Comparison of ENCODE assay signal across 12 cellular contexts in genomic region chr12:4278582-4278939, GRCh38. TPM values are rescaled to one million over a fixed set of nuclear protein-coding genes. Genes with fewer than 3 reads are reported as not detected.
DNase-seq lines count a peak whose midpoint lies in the region; ATAC-seq and TF ChIP-seq lines count a peak whose summit lies in the region.
"Had no signal": no experiment of that assay in that cellular context is flagged by ENCODE, and none has a peak within 500 bp of the region (broad histone marks: within the 10 kb centered on the region; RNA-seq: fewer than 3 reads in every experiment).

No MANE protein-coding gene starts in this region.

- intact Hi-C loops in thyroid gland (cut with DNase I) = loop anchor here (5.0 kb wide), 4 partner anchors 171 to 406 kb away; partner anchors contain the start of gene PARP11
- intact Hi-C loops in posterior vena cava (cut with DNase I) = loop anchor here (5.0 to 10.0 kb wide), 5 partner anchors 174 to 391 kb away; no protein-coding TSS in a partner anchor

- no peak for DNase-seq in activated T-cell treated with anti-CD3 and anti-CD28 coated beads, Interleukin-2, amount 50 U/mL, for 24 hours
- DNase-seq in activated T-cell treated with anti-CD3 and anti-CD28 coated beads for 4 hours (no peak), left kidney (ENCODE audit: low read depth, low spot score) (peak; percentile 22), thyroid gland (peak; percentile 82 to 84), posterior vena cava (ENCODE audit: low spot score) (no peak), OCI-M2 (lab: John Stamatoyannopoulos, UW; ENCODE audit: unreplicated experiment) (no peak)
- DNase-seq in activated naive CD8-positive, alpha-beta T cell treated with anti-CD3 and anti-CD28 coated beads for 36 hours = no peak
- DNase-seq: dermis blood vessel endothelial cell, kidney, NCI-H1930 had no signal

- peak overlapping the region; percentile 100 for H3K27ac Mint-ChIP-seq in activated T-cell treated with anti-CD3 and anti-CD28 coated beads, Interleukin-2, amount 50 U/mL, for 24 hours
- peak overlapping the region; percentile 100 for H3K27ac Mint-ChIP-seq in activated naive CD8-positive, alpha-beta T cell treated with anti-CD3 and anti-CD28 coated beads for 36 hours
- H3K27ac Mint-ChIP-seq: B cell had no signal

- no peak for TF ChIP-seq CTCF in thyroid gland (IDR thresholded peaks at IDR 0.05)

- no peaks in the 10 kb centered on the region for H3K27me3 Mint-ChIP-seq in activated T-cell treated with anti-CD3 and anti-CD28 coated beads, Interleukin-2, amount 50 U/mL, for 24 hours
- no peaks in the 10 kb centered on the region for H3K27me3 Mint-ChIP-seq in activated naive CD8-positive, alpha-beta T cell treated with anti-CD3 and anti-CD28 coated beads for 36 hours
- H3K27me3 Mint-ChIP-seq: B cell had no signal

- H3K9me3 Mint-ChIP-seq in activated T-cell treated with anti-CD3 and anti-CD28 coated beads, Interleukin-2, amount 50 U/mL, for 24 hours = no peaks in the 10 kb centered on the region
- H3K9me3 Mint-ChIP-seq in activated naive CD8-positive, alpha-beta T cell treated with anti-CD3 and anti-CD28 coated beads for 36 hours = no peaks in the 10 kb centered on the region

- 30 to 50% methylated on average over 8 of the region's 8 CpGs for WGBS in thyroid gland, 2 donors

- H3K4me3 Mint-ChIP-seq in activated T-cell treated with anti-CD3 and anti-CD28 coated beads, Interleukin-2, amount 50 U/mL, for 24 hours = peak overlapping the region; percentile 95
- peak overlapping the region; percentile 97 for H3K4me3 Mint-ChIP-seq in activated naive CD8-positive, alpha-beta T cell treated with anti-CD3 and anti-CD28 coated beads for 36 hours
- H3K4me3 Mint-ChIP-seq: B cell had no signal

- peak overlapping the region; percentile 4 to 65 (median 34) for H3K27ac ChIP-seq in thyroid gland

- H3K36me3 ChIP-seq in thyroid gland = peaks cover 23 to 31% of the 10 kb centered on the region in 2 donors

- H3K4me3 ChIP-seq in thyroid gland (replicated peaks in 1 of 3) = no peak overlapping the region

- no peaks in the 10 kb centered on the region for H3K9me3 ChIP-seq in thyroid gland

- no peak for ATAC-seq in HG03565 (IDR thresholded peaks at IDR 0.05; ENCODE audit: unreplicated experiment)

- peaks cover 73% of the 10 kb centered on the region for H3K4me1 Mint-ChIP-seq in activated T-cell treated with anti-CD3 and anti-CD28 coated beads, Interleukin-2, amount 50 U/mL, for 24 hours (ENCODE audit: low read depth)
- peaks cover 64% of the 10 kb centered on the region for H3K4me1 Mint-ChIP-seq in activated naive CD8-positive, alpha-beta T cell treated with anti-CD3 and anti-CD28 coated beads for 36 hours

- peaks cover 33 to 45% of the 10 kb centered on the region in 2 donors for H3K4me1 ChIP-seq in thyroid gland

- TF ChIP-seq POLR2A in thyroid gland (IDR thresholded peaks at IDR 0.05) = peak in 1 of 2 donors; percentile 40

- peaks cover 100% of the 10 kb centered on the region for H3K36me3 Mint-ChIP-seq in activated T-cell treated with anti-CD3 and anti-CD28 coated beads, Interleukin-2, amount 50 U/mL, for 24 hours (ENCODE audit: low read depth)
- H3K36me3 Mint-ChIP-seq in activated naive CD8-positive, alpha-beta T cell treated with anti-CD3 and anti-CD28 coated beads for 36 hours = peaks cover 89% of the 10 kb centered on the region

- no peaks in the 10 kb centered on the region for H3K27me3 ChIP-seq in thyroid gland

RNA-seq across cellular contexts. Expression of gene CCND2, which starts 5.0 kb away (rescaled TPM):
- 100 to 1,000 TPM; 749 TPM for total RNA-seq in activated naive CD8-positive, alpha-beta T cell treated with anti-CD3 and anti-CD28 coated beads for 36 hours
- total RNA-seq in thyroid gland = 100 to 1,000 TPM in 3 of 4 donors, 10 to 100 TPM in 1; 81.4 to 135 (median 122) TPM
- total RNA-seq in posterior vena cava = 100 to 1,000 TPM; 101 to 129 TPM

RNA-seq across cellular contexts. Expression of gene TIGAR, which starts 42.5 kb away (rescaled TPM):
- 10 to 100 TPM; 14.0 to 15.8 TPM for total RNA-seq in activated naive CD8-positive, alpha-beta T cell treated with anti-CD3 and anti-CD28 coated beads for 36 hours
- total RNA-seq in thyroid gland (1 to 10 TPM; 4.0 to 6.3 (median 5.4) TPM), posterior vena cava (10 to 100 TPM; 10.3 to 12.1 TPM)

Comparison
In these comparisons a context has a peak if more than half of its experiments do, and no peak if none do; other contexts are left out.
1. DNase-seq: peak in left kidney (single experiment) and thyroid gland (2 of 2); none in activated T-cell treated with anti-CD3 and anti-CD28 coated beads, Interleukin-2, amount 50 U/mL, for 24 hours (single experiment), activated T-cell treated with anti-CD3 and anti-CD28 coated beads for 4 hours (single experiment), activated naive CD8-positive, alpha-beta T cell treated with anti-CD3 and anti-CD28 coated beads for 36 hours (single experiment), posterior vena cava (single experiment) and OCI-M2 (single experiment).
2. RNA of gene CCND2, which starts 5.0 kb away (total RNA-seq): 749 TPM in activated naive CD8-positive, alpha-beta T cell treated with anti-CD3 and anti-CD28 coated beads for 36 hours; 81.4 to 135 TPM in thyroid gland and 101 to 129 TPM in posterior vena cava; every median in the first group is over 4 times any median in the second.